In genomic region chr17:7685533-7686220, GRCh38 we compare ENCODE assay signal across 8 cellular contexts. TPM values are rescaled to one million over a fixed set of nuclear protein-coding genes. Genes with fewer than 3 reads are reported as not detected.
A peak's percentile ranks its signal among the peaks of the same experiment; 100 is the strongest.
DNase-seq lines count a peak whose midpoint lies in the region; ATAC-seq and TF ChIP-seq lines count a peak whose summit lies in the region.

No MANE protein-coding gene starts in this region.

- no peaks in the 10 kb centered on the region; a peak in 1 of 5 replicates for H3K9me3 Mint-ChIP-seq in H9
- H3K9me3 Mint-ChIP-seq in activated naive CD4-positive, alpha-beta T cell treated with anti-CD3 and anti-CD28 coated beads, Interleukin-2, amount 50 U/mL, for 72 hours, result no peaks in the 10 kb centered on the region

- H3K79me2 ChIP-seq in H9 (ENCODE audit: insufficient read depth, low read length) (peaks cover 29% of the 10 kb centered on the region), MM.1S (ENCODE audit: low read length) (peaks cover 59% of the 10 kb centered on the region), osteoblast (ENCODE audit: insufficient read depth, low read length) (peaks cover 48% of the 10 kb centered on the region)

- no peaks in the 10 kb centered on the region for H3K79me1 ChIP-seq in H9 (ENCODE audit: insufficient read depth, low read depth, low read length, poor library complexity, severe bottlenecking)

- peak overlapping the region; percentile 90 for H3K14ac ChIP-seq in H9 (ENCODE audit: insufficient read depth, low read length)

- peak overlapping the region; percentile 61 for H3T11ph ChIP-seq in H9 (ENCODE audit: low read length)

- H4K20me1 ChIP-seq in H9 (ENCODE audit: control insufficient read depth, insufficient read depth, insufficient read length), result no peaks in the 10 kb centered on the region
- H4K20me1 ChIP-seq in MM.1S (ENCODE audit: insufficient read depth, low read length), result peaks cover 5% of the 10 kb centered on the region; the same call in 1 of the 2 replicates
- no peaks in the 10 kb centered on the region for H4K20me1 ChIP-seq in osteoblast (ENCODE audit: insufficient read depth, low read length)

- no peak overlapping the region for H2BK20ac ChIP-seq in H9 (ENCODE audit: low read depth, low read length, poor library complexity, severe bottlenecking)

- H3F3A ChIP-seq in MM.1S (ENCODE audit: insufficient read depth, low read length), result peaks cover 18% of the 10 kb centered on the region

- no peaks in the 10 kb centered on the region; the same call in 1 of the 2 replicates for H3K4me1 ChIP-seq in H9 (ENCODE audit: insufficient read depth, low read length)
- no peaks in the 10 kb centered on the region; the same call in 1 of the 2 replicates for H3K4me1 ChIP-seq in MM.1S (ENCODE audit: low read length)
- H3K4me1 ChIP-seq in osteoblast (ENCODE audit: insufficient read depth, low read length), result peaks cover 31% of the 10 kb centered on the region
- H3K4me1 ChIP-seq in thymus (ENCODE audit: control insufficient read depth, insufficient read depth, low read length), result peaks cover 4% of the 10 kb centered on the region

- H3K36me3 ChIP-seq in MM.1S (replicated peaks; ENCODE audit: insufficient read depth, low read length), result no peaks in the 10 kb centered on the region; the same call in 1 of the 2 replicates
- H3K36me3 ChIP-seq in osteoblast (ENCODE audit: insufficient read depth, low read length), result no peaks in the 10 kb centered on the region
- H3K36me3 ChIP-seq in thymus (ENCODE audit: control insufficient read depth, insufficient read depth), result peaks cover 3% of the 10 kb centered on the region

- TF ChIP-seq CTCF in H9 (conservative IDR thresholded peaks at IDR 0.05) (no peak), MM.1S (IDR thresholded peaks at IDR 0.05; ENCODE audit: low read length) (no peak), osteoblast (IDR thresholded peaks at IDR 0.05; ENCODE audit: extremely low read depth, low read depth, low read length) (no peak)

- H3K27me3 ChIP-seq in H9 (ENCODE audit: insufficient read depth, low read length) (no peaks in the 10 kb centered on the region), MM.1S (replicated peaks; ENCODE audit: insufficient read depth, low read length) (no peaks in the 10 kb centered on the region), osteoblast (ENCODE audit: insufficient read depth, low read length) (no peaks in the 10 kb centered on the region), thymus (ENCODE audit: control insufficient read depth, insufficient read depth) (no peaks in the 10 kb centered on the region)

- H3K27ac ChIP-seq in H9 (ENCODE audit: insufficient read length, low read depth, low read length) (peak overlapping the region; percentile 90), MM.1S (ENCODE audit: low read length) (peak overlapping the region; percentile 88), osteoblast (ENCODE audit: low read depth, low read length) (peak overlapping the region; percentile 100), thymus (ENCODE audit: low read depth) (peak overlapping the region; percentile 99)

- DNase-seq in ELR (ENCODE audit: low read depth) (peak; percentile 97), H9 (peak; percentile 97), MM.1S (peak; percentile 92), glomerular visceral epithelial cell (ENCODE audit: extremely low spot score) (peak; percentile 91), osteoblast (ENCODE audit: insufficient read length, low spot score, missing footprints) (peak; percentile 97)
- peak; percentile 82 to 89 for DNase-seq in activated naive CD4-positive, alpha-beta T cell treated with anti-CD3 and anti-CD28 coated beads, Interleukin-2, amount 50 U/mL, for 72 hours (ENCODE audit: low spot score in 2 of 2)

- no peaks in the 10 kb centered on the region for H3K27me3 Mint-ChIP-seq in H9 (ENCODE audit: low read depth)

- peak overlapping the region; percentile 96 for H4K5ac ChIP-seq in H9 (ENCODE audit: insufficient read length, low read depth, low read length)

- WGBS in H9 (ENCODE audit: extremely low coverage, insufficient read length, low lambda C conversion rate), result no CpG with 5 or more reads among the region's 44 CpGs
- WGBS in thymus, result 16% methylated on average over 44 of the region's 44 CpGs

- peak overlapping the region; percentile 66 for H3K4ac ChIP-seq in H9 (ENCODE audit: low read depth, low read length)

- H2BK5ac ChIP-seq in H9 (ENCODE audit: insufficient read length, low read length), result peak overlapping the region; percentile 98

- peak overlapping the region; percentile 16 for H2AK5ac ChIP-seq in H9 (ENCODE audit: insufficient read length, low read length)

- peak overlapping the region; percentile 100 for H3K27ac Mint-ChIP-seq in H9
- H3K27ac Mint-ChIP-seq in activated naive CD4-positive, alpha-beta T cell treated with anti-CD3 and anti-CD28 coated beads, Interleukin-2, amount 50 U/mL, for 72 hours, result peak overlapping the region; percentile 99

- H4K8ac ChIP-seq in H9 (replicated peaks; ENCODE audit: insufficient read length, low read depth, low read length), result no peak overlapping the region

- peak overlapping the region; percentile 93 for H3K56ac ChIP-seq in H9 (ENCODE audit: insufficient read length, low read depth, low read length)

- H3K4me1 Mint-ChIP-seq in H9, result peaks cover 25 to 31% of the 10 kb centered on the region in 2 experiments

- H3K4me3 Mint-ChIP-seq in H9, result peak overlapping the region; percentile 94 to 97

- peak overlapping the region; percentile 86 for H3K18ac ChIP-seq in H9 (ENCODE audit: insufficient read length, low read depth, low read length)

- H3K4me3 ChIP-seq in MM.1S (ENCODE audit: low read length), result peak overlapping the region; percentile 95
- peak overlapping the region; percentile 99 for H3K4me3 ChIP-seq in osteoblast (ENCODE audit: insufficient read depth, low read length)
- peak overlapping the region; percentile 93 for H3K4me3 ChIP-seq in thymus (ENCODE audit: low read length)

- peaks cover 18% of the 10 kb centered on the region for H3K23me2 ChIP-seq in H9 (ENCODE audit: insufficient read length, low read depth, low read length, poor library complexity, severe bottlenecking)

- H3K9me2 ChIP-seq in MM.1S (replicated peaks; ENCODE audit: insufficient read depth, low read length), result no peaks in the 10 kb centered on the region

- peak overlapping the region; percentile 11 for H4K91ac ChIP-seq in H9 (ENCODE audit: insufficient read length, low read depth, low read length)

- H3K23ac ChIP-seq in H9 (ENCODE audit: insufficient read length, low read depth, low read length), result peak overlapping the region; percentile 71

- peak; percentile 70 for ATAC-seq in SK-N-SH treated with all-trans-retinoic acid at 6 μM for 48 hours
- ATAC-seq in activated naive CD4-positive, alpha-beta T cell treated with anti-CD3 and anti-CD28 coated beads, Interleukin-2, amount 50 U/mL, for 72 hours, result peak; percentile 70 to 71

- H2BK15ac ChIP-seq in H9 (ENCODE audit: low read depth, low read length), result no peak overlapping the region

- peak overlapping the region; percentile 98 for H3K9ac ChIP-seq in H9 (ENCODE audit: extremely low read depth, insufficient read length, low read length)
- H3K9ac ChIP-seq in MM.1S (ENCODE audit: low read length), result peak overlapping the region; percentile 99

- no peaks in the 10 kb centered on the region for H3K9me3 ChIP-seq in H9 (ENCODE audit: control insufficient read depth, low read depth, low read length)
- H3K9me3 ChIP-seq in MM.1S (replicated peaks; ENCODE audit: insufficient read depth, low read length), result no peaks in the 10 kb centered on the region
- no peaks in the 10 kb centered on the region for H3K9me3 ChIP-seq in osteoblast (ENCODE audit: low read depth, low read length)
- no peaks in the 10 kb centered on the region for H3K9me3 ChIP-seq in thymus (ENCODE audit: control insufficient read depth)

- H3K4me2 ChIP-seq in H9 (ENCODE audit: insufficient read depth, insufficient read length, low read length), result peak overlapping the region; percentile 66
- H3K4me2 ChIP-seq in MM.1S (ENCODE audit: low read depth, low read length), result peak overlapping the region; percentile 87
- peak overlapping the region; percentile 90 for H3K4me2 ChIP-seq in osteoblast (ENCODE audit: insufficient read depth, low read length)

- H2AFZ ChIP-seq in H9 (ENCODE audit: low read length) (no peak overlapping the region), MM.1S (ENCODE audit: low read length) (0 out of 2 replicates have a peak overlapping the region, but pooled peaks have one; percentile 35), osteoblast (ENCODE audit: low read length) (peak overlapping the region; percentile 98)

- H2BK12ac ChIP-seq in H9 (ENCODE audit: insufficient read length, low read depth, low read length), result peak overlapping the region; percentile 22

- H3K36me3 Mint-ChIP-seq in H9 (ENCODE audit: insufficient read depth in 1 of 3, low read depth in 3 of 3), result peaks cover 16 to 40% (median 29%) of the 10 kb centered on the region in 3 experiments
- peaks cover 36 to 43% of the 10 kb centered on the region in 2 donors for H3K36me3 Mint-ChIP-seq in activated naive CD4-positive, alpha-beta T cell treated with anti-CD3 and anti-CD28 coated beads, Interleukin-2, amount 50 U/mL, for 72 hours

- H2BK120ac ChIP-seq in H9 (ENCODE audit: low read depth, low read length, poor library complexity, severe bottlenecking), result peak overlapping the region; percentile 84

TF ChIP-seq in SK-N-SH treated with all-trans-retinoic acid at 6 μM for 48 hours, 23 proteins besides CTCF, POLR2A, EP300 and RAD21 (continues in another document):
- TF ChIP-seq ZFP3 (CRISPR knock-in tag; IDR thresholded peaks at IDR 0.05) (0 out of 2 replicates have a peak, but pooled peaks have one; percentile 12), ZNF8 (CRISPR knock-in tag; IDR thresholded peaks at IDR 0.05) (no peak), ARNTL (CRISPR knock-in tag; IDR thresholded peaks at IDR 0.05; ENCODE audit: borderline replicate concordance, low read depth) (no peak), ZNF565 (CRISPR knock-in tag; conservative IDR thresholded peaks at IDR 0.05; ENCODE audit: low read depth) (no peak)

RNA-seq across cellular contexts. Expression of gene TP53, which starts 1.6 kb away (rescaled TPM):
- total RNA-seq in H9 (2021) (163 and 164 TPM in 2 replicates), osteoblast (63.9 and 71.3 TPM in 2 replicates)
- total RNA-seq in activated naive CD4-positive, alpha-beta T cell treated with anti-CD3 and anti-CD28 coated beads, Interleukin-2, amount 50 U/mL, for 72 hours, result 100 to 1,000 TPM in 1 of 2 donors, 10 to 100 TPM in 1; 78.4 to 147 TPM
- 31.9 TPM for polyA plus RNA-seq in thymus

RNA-seq across cellular contexts. Expression of gene WRAP53, which starts 2.6 kb away (rescaled TPM):
- total RNA-seq in H9 (2021) (27.0 and 29.8 TPM in 2 replicates), osteoblast (3.5 and 4.3 TPM in 2 replicates)
- total RNA-seq in activated naive CD4-positive, alpha-beta T cell treated with anti-CD3 and anti-CD28 coated beads, Interleukin-2, amount 50 U/mL, for 72 hours, result 10 to 100 TPM; 16.4 to 23.5 TPM
- polyA plus RNA-seq in thymus, result 14.2 TPM

RNA-seq across cellular contexts. Expression of gene EFNB3, which starts 19.3 kb away (rescaled TPM):
- total RNA-seq in H9 (2021) (11.3 and 11.4 TPM in 2 replicates), osteoblast (1.8 and 2.7 TPM in 2 replicates)
- not detected for total RNA-seq in activated naive CD4-positive, alpha-beta T cell treated with anti-CD3 and anti-CD28 coated beads, Interleukin-2, amount 50 U/mL, for 72 hours
- polyA plus RNA-seq in thymus, result 0.52 TPM

RNA-seq across cellular contexts. Expression of gene DNAH2, which starts 31.9 kb away (rescaled TPM):
- total RNA-seq in H9 (2021) (0.15 and 0.22 TPM in 2 replicates), osteoblast (under 0.01 and 0.88 TPM in 2 replicates)
- total RNA-seq in activated naive CD4-positive, alpha-beta T cell treated with anti-CD3 and anti-CD28 coated beads, Interleukin-2, amount 50 U/mL, for 72 hours, result under 1 TPM; 0.05 to 0.19 TPM
- polyA plus RNA-seq in thymus, result 0.07 TPM

RNA-seq across cellular contexts. Expression of gene ATP1B2, which starts 35.0 kb away (rescaled TPM):
- total RNA-seq in H9 (2021), result 15.4 and 16.2 TPM in 2 replicates
- total RNA-seq in activated naive CD4-positive, alpha-beta T cell treated with anti-CD3 and anti-CD28 coated beads, Interleukin-2, amount 50 U/mL, for 72 hours, result under 1 TPM in 1 of 2 donors, not detected in 1; 0.25 TPM
- under 0.01 TPM in 1 of 2 replicates, not detected in the other for total RNA-seq in osteoblast
- 1.3 TPM for polyA plus RNA-seq in thymus

Comparison
In these comparisons a context has a peak if more than half of its experiments do, and no peak if none do; other contexts are left out.
1. Peak in every context shown above with its lines: DNase-seq, ATAC-seq, H3K4me3 ChIP-seq and H3K27ac ChIP-seq.